Comparison of ENCODE assay signal across 8 cellular contexts in the genomic region with DNA sequence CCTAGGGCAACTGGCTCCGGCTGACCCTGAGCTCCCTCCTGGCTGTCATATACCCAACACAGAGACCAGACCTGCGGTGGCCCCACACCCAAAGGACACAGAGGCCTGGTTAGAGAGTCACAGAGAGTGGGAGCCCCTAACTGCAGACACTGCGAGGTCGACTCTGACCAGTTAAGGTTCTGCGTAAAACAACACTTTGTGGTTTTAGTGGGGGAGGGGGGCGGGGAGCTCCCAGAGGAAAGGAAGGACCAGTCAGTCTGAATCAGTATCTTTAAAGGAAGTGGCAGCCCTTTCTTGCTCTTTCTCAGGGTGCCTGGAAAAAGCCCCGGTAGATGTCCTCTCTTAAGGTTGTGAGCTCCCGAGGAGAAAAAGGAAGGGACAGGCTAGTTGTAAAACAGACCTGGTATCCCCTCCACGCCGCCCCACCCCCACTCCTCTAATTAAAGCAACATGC. TPM values are rescaled to one million over a fixed set of nuclear protein-coding genes. Genes with fewer than 3 reads are reported as not detected.
A peak's percentile ranks its signal among the peaks of the same experiment; 100 is the strongest.
DNase-seq lines count a peak whose midpoint lies in the region; ATAC-seq and TF ChIP-seq lines count a peak whose summit lies in the region.

No MANE protein-coding gene starts in this region.

- CTCF ChIA-PET in AG04450 (lab: Charles Lee) (interaction anchor here (0.6 to 3.6 kb wide), 4 partner anchors 16 to 368 kb away, joined by 3 to 23 read pairs (median 10); no protein-coding TSS in a partner anchor), HEK293 (lab: Yijun Ruan, JAX) (interaction anchor here (0.6 to 2.6 kb wide), 5 partner anchors 20 to 283 kb away, joined by 3 to 13 read pairs (median 4); no protein-coding TSS in a partner anchor)

- POLR2A ChIA-PET in AG04450 (lab: Yijun Ruan, JAX), result interaction anchor here (0.5 to 0.8 kb wide), 2 partner anchors 88 to 334 kb away, joined by 3 to 6 read pairs; no protein-coding TSS in a partner anchor
- POLR2A ChIA-PET in HEK293 (lab: Yijun Ruan, JAX), result no interaction called here

- peak overlapping the region; percentile 79 for H3K4me3 ChIP-seq in AG04450 (ENCODE audit: low read depth, low read length)
- no peak overlapping the region for H3K4me3 ChIP-seq in HEK293 (ENCODE audit: low read depth, low read length)
- peak overlapping the region; percentile 83 for H3K4me3 ChIP-seq in lower lobe of right lung

- no peaks in the 10 kb centered on the region; the same call in 1 of the 2 replicates for H3K9me3 ChIP-seq in AG04450 (ENCODE audit: control insufficient read depth, insufficient read depth, low read length)
- H3K9me3 ChIP-seq in HEK293 (ENCODE audit: control insufficient read depth, insufficient read depth, low read depth, low read length), result no peaks in the 10 kb centered on the region
- no peaks in the 10 kb centered on the region for H3K9me3 ChIP-seq in lower lobe of right lung

- peak; percentile 13 for DNase-seq in AG04450 (ENCODE audit: low read depth, low spot score)
- DNase-seq in lower lobe of right lung, result no peak
- no peak for DNase-seq in NCI-H2081 (lab: John Stamatoyannopoulos, UW)

- H3K27ac ChIP-seq in AG04450 (ENCODE audit: low read depth, low read length) (no peak overlapping the region), HEK293 (ENCODE audit: extremely low read depth, low read depth, low read length) (no peak overlapping the region), lower lobe of right lung (no peak overlapping the region)

- H3K27me3 ChIP-seq in AG04450 (ENCODE audit: control insufficient read depth, insufficient read depth, low read length) (no peaks in the 10 kb centered on the region), lower lobe of right lung (ENCODE audit: low read depth) (no peaks in the 10 kb centered on the region)

- peak overlapping the region; percentile 87 for H3K4me3 Mint-ChIP-seq in activated naive CD8-positive, alpha-beta T cell

- ATAC-seq in lower lobe of right lung (no peak), HG03342 (IDR thresholded peaks at IDR 0.05; ENCODE audit: unreplicated experiment) (no peak), HG03139 (IDR thresholded peaks at IDR 0.05; ENCODE audit: unreplicated experiment) (no peak), HG03135 (IDR thresholded peaks at IDR 0.05; ENCODE audit: unreplicated experiment) (no peak)

- TF ChIP-seq CTCF in AG04450 (IDR thresholded peaks at IDR 0.05; ENCODE audit: low read depth, low read length) (no peak), HEK293 (tag by site-specific recombination; IDR thresholded peaks at IDR 0.05) (no peak), lower lobe of right lung (IDR thresholded peaks at IDR 0.05) (no peak)

- no peaks in the 10 kb centered on the region for H3K27me3 Mint-ChIP-seq in activated naive CD8-positive, alpha-beta T cell

- H3K4me1 ChIP-seq in HEK293 (ENCODE audit: control insufficient read depth, insufficient read depth, low read length) (peaks cover 14% of the 10 kb centered on the region), lower lobe of right lung (peaks cover 48% of the 10 kb centered on the region)

- peaks cover 72% of the 10 kb centered on the region for H3K4me1 Mint-ChIP-seq in activated naive CD8-positive, alpha-beta T cell (ENCODE audit: low read depth)

- H3K36me3 Mint-ChIP-seq in activated naive CD8-positive, alpha-beta T cell, result peaks cover 28% of the 10 kb centered on the region

- intact Hi-C loops in lower lobe of right lung (cut with DNase I), result no loop called here

- H3K36me3 ChIP-seq in HEK293 (ENCODE audit: control insufficient read depth in 2 of 2, insufficient read depth in 1 of 2, low read length in 2 of 2) (peaks cover 14 to 44% of the 10 kb centered on the region in 2 experiments), lower lobe of right lung (peaks cover 33% of the 10 kb centered on the region)

- H3K27ac Mint-ChIP-seq in activated naive CD8-positive, alpha-beta T cell, result peak overlapping the region; percentile 84

- H3K9me3 Mint-ChIP-seq in activated naive CD8-positive, alpha-beta T cell (ENCODE audit: low read depth), result no peaks in the 10 kb centered on the region

TF ChIP-seq in HEK293, 187 proteins besides CTCF, POLR2A, EP300 and RAD21:
- 0 out of 2 replicates have a peak, but pooled peaks have one; percentile 27 for TF ChIP-seq ZNF600 (tag by site-specific recombination; IDR thresholded peaks at IDR 0.05)
- TF ChIP-seq, protein P1, sequence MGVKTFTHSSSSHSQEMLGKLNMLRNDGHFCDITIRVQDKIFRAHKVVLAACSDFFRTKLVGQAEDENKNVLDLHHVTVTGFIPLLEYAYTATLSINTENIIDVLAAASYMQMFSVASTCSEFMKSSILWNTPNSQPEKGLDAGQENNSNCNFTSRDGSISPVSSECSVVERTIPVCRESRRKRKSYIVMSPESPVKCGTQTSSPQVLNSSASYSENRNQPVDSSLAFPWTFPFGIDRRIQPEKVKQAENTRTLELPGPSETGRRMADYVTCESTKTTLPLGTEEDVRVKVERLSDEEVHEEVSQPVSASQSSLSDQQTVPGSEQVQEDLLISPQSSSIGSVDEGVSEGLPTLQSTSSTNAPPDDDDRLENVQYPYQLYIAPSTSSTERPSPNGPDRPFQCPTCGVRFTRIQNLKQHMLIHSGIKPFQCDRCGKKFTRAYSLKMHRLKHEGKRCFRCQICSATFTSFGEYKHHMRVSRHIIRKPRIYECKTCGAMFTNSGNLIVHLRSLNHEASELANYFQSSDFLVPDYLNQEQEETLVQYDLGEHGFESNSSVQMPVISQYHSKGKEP (tag by site-specific recombination; IDR thresholded peaks at IDR 0.05), result no peak

RNA-seq across cellular contexts. Expression of gene SSBP3, which starts 2.4 kb away (rescaled TPM):
- polyA plus RNA-seq in AG04450 (2011; rRNA removed), result 33.8 and 34.3 TPM in 2 replicates
- polyA minus RNA-seq in AG04450 (2011; rRNA and poly(A)+ RNA removed), result 19.6 and 21.8 TPM in 2 replicates
- total RNA-seq in lower lobe of right lung, result 44.0 TPM
